Comparison of ENCODE assay signal across 13 cellular contexts in genomic region chr11:12133539-12134238, GRCh38. TPM values are rescaled to one million over a fixed set of nuclear protein-coding genes. Genes with fewer than 3 reads are reported as not detected.
DNase-seq lines count a peak whose midpoint lies in the region; ATAC-seq, FAIRE-seq and TF ChIP-seq lines count a peak whose summit lies in the region.
"Had no signal": no experiment of that assay in that cellular context is flagged by ENCODE, and none has a peak within 500 bp of the region (broad histone marks: within the 10 kb centered on the region; RNA-seq: fewer than 3 reads in every experiment).

No MANE protein-coding gene starts in this region.

- no peaks in the 10 kb centered on the region for H3K9me3 Mint-ChIP-seq in Caco-2 (ENCODE audit: unreplicated experiment)
- no peaks in the 10 kb centered on the region for H3K9me3 Mint-ChIP-seq in T-helper 1 cell treated with Interleukin-12 subunit alpha and Interleukin-12 subunit beta and Interleukin-4 antibody, amounts not matched to agents 30 μg/mL and 1 μg/mL, for 36 hours

- no peak for TF ChIP-seq POLR2A in A549 (IDR thresholded peaks at IDR 0.05; ENCODE audit: low read length)

- no peak for TF ChIP-seq EP300 in A549 (IDR thresholded peaks at IDR 0.05)

- peak overlapping the region; percentile 77 for H3K27ac Mint-ChIP-seq in Caco-2 (ENCODE audit: unreplicated experiment)
- peak overlapping the region; percentile 58 for H3K27ac Mint-ChIP-seq in T-helper 1 cell treated with Interleukin-12 subunit alpha and Interleukin-12 subunit beta and Interleukin-4 antibody, amounts not matched to agents 30 μg/mL and 1 μg/mL, for 36 hours

- TF ChIP-seq CTCF in A549 (IDR thresholded peaks at IDR 0.05) (no peak), Caco-2 (IDR thresholded peaks at IDR 0.05; ENCODE audit: insufficient read depth in 1 of 2, low read depth in 1 of 2, low read length in 1 of 2, severe bottlenecking in 1 of 2, unreplicated experiment in 1 of 2) (no peak)

- H3K4me1 Mint-ChIP-seq in Caco-2 (ENCODE audit: low read depth, unreplicated experiment): peaks cover 24% of the 10 kb centered on the region
- peaks cover 44% of the 10 kb centered on the region for H3K4me1 Mint-ChIP-seq in T-helper 1 cell treated with Interleukin-12 subunit alpha and Interleukin-12 subunit beta and Interleukin-4 antibody, amounts not matched to agents 30 μg/mL and 1 μg/mL, for 36 hours (ENCODE audit: low read depth)

- no peak for ATAC-seq in A549
- no peak for ATAC-seq in GM19395 (IDR thresholded peaks at IDR 0.05; ENCODE audit: unreplicated experiment)

- 89% methylated on average over 5 of the region's 5 CpGs for WGBS in A549 (ENCODE audit: missing lambda C conversion rate)

- BruUV-seq in Caco-2 (replicated peaks; lab: Mats Ljungman, UMichigan): no TSS peak

- CTCF ChIA-PET in A549 (lab: Yijun Ruan, JAX) (interaction anchor here (0.6 to 3.5 kb wide), 8 partner anchors 46 to 148 kb away, joined by 3 to 13 read pairs (median 4); no protein-coding TSS in a partner anchor), Caco-2 (lab: Charles Lee) (no interaction called here)

- 0 out of 2 replicates have a peak, but pooled peaks cover 2% of the 10 kb centered on the region for H3K36me3 ChIP-seq in Caco-2 (ENCODE audit: control insufficient read depth, insufficient read depth, low read length)

- POLR2A ChIA-PET in A549 (lab: Yijun Ruan, JAX): interaction anchor here (1.3 kb wide), 1 partner anchor 13 kb away, joined by 4 read pairs; no protein-coding TSS in a partner anchor
- POLR2A ChIA-PET in Caco-2 (lab: Charles Lee): no interaction called here

- no peaks in the 10 kb centered on the region for H3K9me3 ChIP-seq in A549
- H3K9me3 ChIP-seq in Caco-2: no peaks in the 10 kb centered on the region

- H3K36me3 Mint-ChIP-seq in Caco-2 (ENCODE audit: insufficient read depth, unreplicated experiment): peaks cover 49% of the 10 kb centered on the region
- peaks cover 14% of the 10 kb centered on the region for H3K36me3 Mint-ChIP-seq in T-helper 1 cell treated with Interleukin-12 subunit alpha and Interleukin-12 subunit beta and Interleukin-4 antibody, amounts not matched to agents 30 μg/mL and 1 μg/mL, for 36 hours (ENCODE audit: low read depth)

- intact Hi-C loops in Caco-2 (cut with micrococcal nuclease; ENCODE audit: unreplicated experiment): no loop called here

- H3K4me1 ChIP-seq in A549 (peaks cover 17% of the 10 kb centered on the region), Caco-2 (peaks cover 38% of the 10 kb centered on the region)

- H3K27ac ChIP-seq in A549: no peak overlapping the region; a peak in 1 of 6 replicates
- H3K27ac ChIP-seq in epithelial cell of prostate: peak overlapping the region; percentile 6
- H3K27ac ChIP-seq: GM23248 had no signal

- DNase-seq in A549 (ENCODE audit: low read depth in 1 of 2, low spot score in 1 of 2) (no peak), Caco-2 (no peak), epithelial cell of prostate (ENCODE audit: low read depth, low spot score) (no peak), hepatic stellate cell (ENCODE audit: low spot score) (no peak), NCI-H345 (lab: John Stamatoyannopoulos, UW) (no peak)
- DNase-seq in stimulated activated CD4-positive, alpha-beta T cell treated with anti-CD3 and anti-CD28 coated beads, Interleukin-15, amount 100 ng/mL, for 24 hours: no peak
- DNase-seq: cerebellar nuclear complex, DMS79, GM23248, NCI-H1417 treated with DMSO at 0.1 percent for 48 hours, NCI-H510A treated with DMSO at 0.1 percent for 48 hours had no signal

- TF ChIP-seq RAD21 in A549 (conservative IDR thresholded peaks at IDR 0.05 in 1 of 2, IDR thresholded peaks at IDR 0.05 in 1 of 2): no peak

- FAIRE-seq in A549 (lab: Jason Lieb, UNC): no peak

- no peaks in the 10 kb centered on the region for H3K27me3 ChIP-seq in Caco-2 (replicated peaks; ENCODE audit: control insufficient read depth, insufficient read depth, low read length)

- H3K4me2 ChIP-seq in A549: no peak overlapping the region

- no peaks in the 10 kb centered on the region for H3K27me3 Mint-ChIP-seq in Caco-2 (ENCODE audit: insufficient read depth, unreplicated experiment)
- no peaks in the 10 kb centered on the region for H3K27me3 Mint-ChIP-seq in T-helper 1 cell treated with Interleukin-12 subunit alpha and Interleukin-12 subunit beta and Interleukin-4 antibody, amounts not matched to agents 30 μg/mL and 1 μg/mL, for 36 hours (ENCODE audit: low read depth)

- H3K4me3 ChIP-seq in A549: no peak overlapping the region
- H3K4me3 ChIP-seq in Caco-2 (ENCODE audit: low read depth, low read length): no peak overlapping the region
- H3K4me3 ChIP-seq: GM23248 had no signal

- H3K4me3 Mint-ChIP-seq in Caco-2 (ENCODE audit: unreplicated experiment): no peak overlapping the region
- H3K4me3 Mint-ChIP-seq in T-helper 1 cell treated with Interleukin-12 subunit alpha and Interleukin-12 subunit beta and Interleukin-4 antibody, amounts not matched to agents 30 μg/mL and 1 μg/mL, for 36 hours: peak overlapping the region; percentile 11

TF ChIP-seq in A549, 52 proteins besides CTCF, POLR2A, EP300 and RAD21:
- TF ChIP-seq EHF (CRISPR knock-in tag; IDR thresholded peaks at IDR 0.05) (no peak), RARB (CRISPR knock-in tag; IDR thresholded peaks at IDR 0.05) (no peak), HOXA7 (CRISPR knock-in tag; IDR thresholded peaks at IDR 0.05) (no peak), BCL3 (IDR thresholded peaks at IDR 0.05) (no peak), PHF8 (IDR thresholded peaks at IDR 0.05; ENCODE audit: borderline replicate concordance, low read depth) (no peak), ESRRA (IDR thresholded peaks at IDR 0.05; ENCODE audit: borderline replicate concordance, low read length) (peak; percentile 59; the same call in 1 of the 2 replicates)

RNA-seq across cellular contexts. Expression of gene MICAL2, which starts 23.3 kb away (rescaled TPM):
- 42.1 and 52.4 TPM in 2 replicates for polyA plus RNA-seq in A549 (2011; rRNA removed)
- polyA plus RNA-seq in A549 (2012; cell fraction: cytosol; rRNA removed): 19.3 and 22.9 TPM in 2 replicates
- 25.5 and 31.9 TPM in 2 replicates for polyA plus RNA-seq in A549 (2012; cell fraction: nucleus; rRNA removed)
- polyA plus RNA-seq in A549 (2017; fragmentation: RNase III; extraction: RNeasy Plus Mini Kit Qiagen cat#74134 plus additional on column Dnase treatment): 39.8 to 43.6 TPM (median 43.5 TPM) in 3 replicates
- polyA minus RNA-seq in A549 (2011; rRNA and poly(A)+ RNA removed): 104 and 112 TPM in 2 replicates
- total RNA-seq in Caco-2 (2022): 247 and 272 TPM in 2 replicates
